ENCODE assay signal across 1 cellular context in the genomic region with DNA sequence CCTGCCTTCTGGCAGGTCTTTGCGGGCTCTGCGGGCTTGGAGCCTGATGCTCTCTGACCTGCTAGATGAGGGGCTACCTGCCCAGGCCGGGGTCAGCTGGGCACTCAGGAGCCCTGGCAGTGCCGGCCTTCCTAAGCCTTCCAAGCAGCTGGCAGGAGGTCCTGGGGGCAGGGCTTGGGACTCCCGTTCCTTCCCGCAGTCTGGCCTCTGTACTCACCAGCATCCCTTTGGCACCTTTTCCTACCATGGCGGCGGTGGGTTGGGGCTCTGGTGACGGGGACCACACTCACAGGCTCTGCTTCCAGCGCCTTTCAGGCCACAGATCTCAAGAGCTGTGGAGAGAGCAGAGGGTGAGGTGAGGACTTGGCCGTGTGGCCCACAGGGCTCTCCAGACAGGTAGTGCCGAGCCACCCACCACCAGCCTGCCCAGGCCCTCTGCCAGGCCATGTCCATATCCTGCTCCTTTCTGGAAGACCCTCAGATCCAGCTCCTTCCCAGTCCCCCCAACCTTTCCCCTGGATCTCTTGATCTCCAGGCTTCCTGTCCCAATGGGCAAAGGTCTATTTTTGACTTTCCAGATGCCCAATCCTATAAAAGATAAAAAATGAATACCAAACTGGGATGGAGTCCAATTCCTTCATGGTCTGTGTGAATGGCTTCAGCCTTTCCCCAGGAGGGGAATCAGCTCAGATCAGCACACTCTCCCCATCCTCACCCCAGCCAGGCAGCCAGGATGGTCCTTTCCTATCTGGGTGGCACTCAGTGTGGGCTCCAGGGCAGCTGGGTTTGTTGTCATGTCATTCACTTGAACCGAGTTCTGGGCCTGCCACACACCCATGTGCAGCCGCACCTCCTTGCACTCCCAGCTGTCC.
TF ChIP-seq lines count a peak whose summit lies in the region.

No MANE protein-coding gene starts in this region.

TF ChIP-seq in A549, 52 proteins besides CTCF, POLR2A, EP300 and RAD21:
- TF ChIP-seq NR3C1 (IDR thresholded peaks at IDR 0.05) (no peak), PHF8 (IDR thresholded peaks at IDR 0.05; ENCODE audit: borderline replicate concordance, low read depth) (no peak), EHF (CRISPR knock-in tag; IDR thresholded peaks at IDR 0.05) (no peak)
